Comparison of ENCODE assay signal across 32 cellular contexts in genomic region chr9:90616806-90617205, GRCh38. TPM values are rescaled to one million over a fixed set of nuclear protein-coding genes. Genes with fewer than 3 reads are reported as not detected.
"Had no signal": no experiment of that assay in that cellular context is flagged by ENCODE, and none has a peak within 500 bp of the region (broad histone marks: within the 10 kb centered on the region; RNA-seq: fewer than 3 reads in every experiment).

No MANE protein-coding gene starts in this region.

- H3K9me3 Mint-ChIP-seq: activated CD4-positive, alpha-beta T cell treated with anti-CD3 and anti-CD28 coated beads, Interleukin-2, amount 10 ng/mL, durations not matched to agents 7 days and 5 days; activated CD8-positive, alpha-beta T cell treated with anti-CD3 and anti-CD28 coated beads for 36 hours; activated T-cell treated with anti-CD3 and anti-CD28 coated beads, Interleukin-2, amount 50 U/mL, for 4 hours; activated T-helper 17 cell treated with anti-CD3 and anti-CD28 coated beads, Interleukin-2, amount 50 U/mL, for 72 hours had no signal

- ATAC-seq: activated CD8-positive, alpha-beta T cell treated with anti-CD3 and anti-CD28 coated beads for 36 hours; activated T-cell treated with anti-CD3 and anti-CD28 coated beads, Interleukin-2, amount 50 U/mL, for 4 hours; activated T-helper 17 cell treated with anti-CD3 and anti-CD28 coated beads, Interleukin-2, amount 50 U/mL, for 72 hours; body of pancreas; gastroesophageal sphincter; heart right ventricle; WTC11 had no signal

- H3K27ac Mint-ChIP-seq: activated CD4-positive, alpha-beta T cell treated with anti-CD3 and anti-CD28 coated beads, Interleukin-2, amount 10 ng/mL, durations not matched to agents 7 days and 5 days; activated CD8-positive, alpha-beta T cell treated with anti-CD3 and anti-CD28 coated beads for 36 hours; activated naive CD8-positive, alpha-beta T cell; activated T-helper 17 cell treated with anti-CD3 and anti-CD28 coated beads, Interleukin-2, amount 50 U/mL, for 72 hours; WTC11 had no signal

- H3K4me3 Mint-ChIP-seq: activated CD4-positive, alpha-beta T cell treated with anti-CD3 and anti-CD28 coated beads, Interleukin-2, amount 10 ng/mL, durations not matched to agents 7 days and 5 days; activated CD8-positive, alpha-beta T cell treated with anti-CD3 and anti-CD28 coated beads for 36 hours; activated naive CD8-positive, alpha-beta T cell; activated T-cell treated with anti-CD3 and anti-CD28 coated beads, Interleukin-2, amount 50 U/mL, for 4 hours; activated T-helper 17 cell treated with anti-CD3 and anti-CD28 coated beads, Interleukin-2, amount 50 U/mL, for 72 hours; WTC11 had no signal

- H3K9me3 ChIP-seq: body of pancreas, esophagus squamous epithelium, gastroesophageal sphincter, heart right ventricle had no signal

- H3K36me3 ChIP-seq: esophagus squamous epithelium, gastroesophageal sphincter, heart right ventricle had no signal

- H3K4me1 ChIP-seq: body of pancreas, esophagus squamous epithelium, gastroesophageal sphincter, heart right ventricle had no signal

- FAIRE-seq: endometrium, endothelial cell of umbilical vein, TTC549 had no signal

- H3K36me3 Mint-ChIP-seq: activated naive CD8-positive, alpha-beta T cell; WTC11 had no signal

- H3K27me3 ChIP-seq: body of pancreas had no signal

- H3K4me1 Mint-ChIP-seq: activated CD4-positive, alpha-beta T cell treated with anti-CD3 and anti-CD28 coated beads, Interleukin-2, amount 10 ng/mL, durations not matched to agents 7 days and 5 days; activated T-helper 17 cell treated with anti-CD3 and anti-CD28 coated beads, Interleukin-2, amount 50 U/mL, for 72 hours had no signal

- DNase-seq: activated CD4-positive, alpha-beta T cell treated with anti-CD3 and anti-CD28 coated beads for 1 hour; activated CD4-positive, alpha-beta T cell treated with anti-CD3 and anti-CD28 coated beads for 4 hours; activated CD4-positive, alpha-beta T cell treated with anti-CD3 and anti-CD28 coated beads, Interleukin-2, amount 10 ng/mL, durations not matched to agents 7 days and 5 days; activated CD4-positive, alpha-beta T cell treated with anti-CD3 and anti-CD28 coated beads, Interleukin-2, amount 50 U/mL, for 4 hours; activated CD8-positive, alpha-beta memory T cell treated with anti-CD3 and anti-CD28 coated beads for 24 hours; activated CD8-positive, alpha-beta T cell treated with anti-CD3 and anti-CD28 coated beads for 36 hours; activated effector memory CD4-positive, alpha-beta T cell treated with Interleukin-2 at 50 U/mL for 16 hours; activated gamma-delta T cell treated with Interleukin-2 at 50 U/mL for 16 hours; activated naive CD4-positive, alpha-beta T cell treated with anti-CD3 and anti-CD28 coated beads, Interleukin-2, amount 50 U/mL, for 16 hours; activated naive CD4-positive, alpha-beta T cell treated with Interleukin-2 at 50 U/mL for 16 hours; activated T-cell treated with anti-CD3 and anti-CD28 coated beads, Interleukin-2, amount 50 U/mL, for 4 hours; amniotic stem cell; aorta; body of pancreas; cortex of kidney; dermis blood vessel endothelial cell; effector CD4-positive, alpha-beta T cell; esophagus squamous epithelium; foreskin melanocyte; heart right ventricle; T-helper 2 cell had no signal

- H3K4me3 ChIP-seq: body of pancreas, esophagus squamous epithelium, gastroesophageal sphincter, heart right ventricle, hepatocyte had no signal

- H3K27ac ChIP-seq: body of pancreas, epithelial cell of prostate, esophagus squamous epithelium, gastroesophageal sphincter, heart right ventricle, hepatocyte, VCaP had no signal

- H2AFZ ChIP-seq: hepatocyte had no signal

- H3K79me2 ChIP-seq: hepatocyte had no signal

- H3K4me2 ChIP-seq: hepatocyte had no signal

RNA-seq across cellular contexts. Expression of gene DIRAS2, which starts 25.8 kb away (rescaled TPM):
- total RNA-seq: activated CD4-positive, alpha-beta T cell treated with anti-CD3 and anti-CD28 coated beads, Interleukin-2, amount 10 ng/mL, durations not matched to agents 7 days and 5 days; activated CD8-positive, alpha-beta T cell treated with anti-CD3 and anti-CD28 coated beads for 36 hours; activated T-helper 17 cell treated with anti-CD3 and anti-CD28 coated beads, Interleukin-2, amount 50 U/mL, for 72 hours; aorta; endothelial cell of umbilical vein; esophagus squamous epithelium; gastroesophageal sphincter; T-helper 1 cell treated with Interleukin-12 subunit alpha and Interleukin-12 subunit beta and Interleukin-4 antibody, amounts not matched to agents 30 ng/mL and 1 ng/mL, for 36 hours had no signal
- polyA plus RNA-seq: aorta, endothelial cell of umbilical vein, heart right ventricle had no signal
